ENCODE assay signal across 1 cellular context in genomic region chr13:20998649-20999415, GRCh38.
TF ChIP-seq lines count a peak whose summit lies in the region.

No MANE protein-coding gene starts in this region.

TF ChIP-seq in H1, 55 proteins besides CTCF, POLR2A, EP300 and RAD21:
- no peak for TF ChIP-seq RFX5 (IDR thresholded peaks at IDR 0.05; ENCODE audit: borderline replicate concordance, low read depth, low read length)
